8 cellular contexts compared by ENCODE assay signal in genomic region chr15:75348034-75348562, GRCh38. TPM values are rescaled to one million over a fixed set of nuclear protein-coding genes. Genes with fewer than 3 reads are reported as not detected.
A peak's percentile ranks its signal among the peaks of the same experiment; 100 is the strongest.
DNase-seq lines count a peak whose midpoint lies in the region; ATAC-seq and TF ChIP-seq lines count a peak whose summit lies in the region.

No MANE protein-coding gene starts in this region.

- in situ Hi-C loops in KBM-7 (cut with MboI; ENCODE audit: low pct_unique_long_range_greater_than_20kb, low sequenced_read_pairs): no loop called here

- H3K36me3 ChIP-seq in BJ (ENCODE audit: control insufficient read depth, insufficient read depth, low read length) (peaks cover 2% of the 10 kb centered on the region; the same call in 1 of the 2 replicates), Karpas-422 (ENCODE audit: insufficient read depth, low read length) (no peaks in the 10 kb centered on the region), muscle layer of colon (ENCODE audit: insufficient read depth, low read length) (no peaks in the 10 kb centered on the region)

- H3K27me3 ChIP-seq in BJ (ENCODE audit: control insufficient read depth, insufficient read depth, low read length) (peaks cover 12% of the 10 kb centered on the region), Karpas-422 (ENCODE audit: low read length) (no peaks in the 10 kb centered on the region), muscle layer of colon (ENCODE audit: control insufficient read depth in 1 of 2, insufficient read depth in 2 of 2, low read length in 2 of 2) (no peaks in the 10 kb centered on the region)

- no peak for ATAC-seq in GM21381 (IDR thresholded peaks at IDR 0.05; ENCODE audit: unreplicated experiment)

- TF ChIP-seq CTCF in BJ (IDR thresholded peaks at IDR 0.05; ENCODE audit: insufficient read depth, low read depth, low read length): no peak

- CTCF ChIA-PET in BJ (lab: Yijun Ruan, JAX): interaction anchor here (1.8 kb wide), 1 partner anchor 20 kb away, joined by 13 read pairs; the partner anchor contains the start of gene MAN2C1

- H3K4me1 ChIP-seq in Karpas-422 (ENCODE audit: low read length): peaks cover 37% of the 10 kb centered on the region
- H3K4me1 ChIP-seq in muscle layer of colon (ENCODE audit: insufficient read depth, low read length): peaks cover 8% of the 10 kb centered on the region

- no peaks in the 10 kb centered on the region for H3K79me2 ChIP-seq in Karpas-422 (ENCODE audit: low read length)

- H3K9ac ChIP-seq in Karpas-422 (ENCODE audit: low read length) (peak overlapping the region; percentile 71), muscle layer of colon (ENCODE audit: low read length) (peak overlapping the region; percentile 53)

- H3K27ac ChIP-seq in Karpas-422 (ENCODE audit: low read length) (no peak overlapping the region), muscle layer of colon (ENCODE audit: low read depth, low read length) (peak overlapping the region; percentile 77)

- DNase-seq in BJ (ENCODE audit: low read depth): no peak
- no peak for DNase-seq in Karpas-422
- DNase-seq in ecto neural progenitor cell (ENCODE audit: low spot score): peak; percentile 59
- no peak for DNase-seq in KBM-7
- no peak for DNase-seq in NCI-H1048 (lab: John Stamatoyannopoulos, UW)
- no peak for DNase-seq in NCI-H2196 (lab: John Stamatoyannopoulos, UW; ENCODE audit: unreplicated experiment)

- no peaks in the 10 kb centered on the region for H3K9me2 ChIP-seq in Karpas-422 (replicated peaks; ENCODE audit: insufficient read depth, low read length)

- H3K9me3 ChIP-seq in Karpas-422 (ENCODE audit: low read length) (no peaks in the 10 kb centered on the region), muscle layer of colon (ENCODE audit: low read length) (no peaks in the 10 kb centered on the region)

- H4K20me1 ChIP-seq in Karpas-422 (ENCODE audit: insufficient read depth, low read depth, low read length): 0 out of 2 replicates have a peak, but pooled peaks cover 5% of the 10 kb centered on the region

- H3K4me3 ChIP-seq in BJ (ENCODE audit: low read depth, low read length) (peak overlapping the region; percentile 82), Karpas-422 (ENCODE audit: low read length) (peak overlapping the region; percentile 72), muscle layer of colon (ENCODE audit: low read depth in 1 of 2, low read length in 2 of 2) (peak overlapping the region; percentile 43 to 94)

- H2AFZ ChIP-seq in Karpas-422 (ENCODE audit: low read length): no peak overlapping the region

- H3K4me2 ChIP-seq in Karpas-422 (ENCODE audit: low read depth, low read length, poor library complexity, severe bottlenecking): peak overlapping the region; percentile 82

- POLR2A ChIA-PET in BJ (lab: Charles Lee): interaction anchor here (0.6 kb wide), 3 partner anchors 14 to 285 kb away, joined by 3 to 15 read pairs (median 9); no protein-coding TSS in a partner anchor

RNA-seq across cellular contexts. Expression of gene NEIL1, which starts 1.3 kb away (rescaled TPM):
- 2.8 and 4.7 TPM in 2 replicates for polyA plus RNA-seq in BJ (2011; rRNA removed)
- 0.72 and 1.5 TPM in 2 replicates for polyA minus RNA-seq in BJ (2011; rRNA and poly(A)+ RNA removed)
- 16.2 and 22.0 TPM in 2 replicates for total RNA-seq in Karpas-422 (2014; rRNA removed; shearing (Covaris generic); ENCODE audit: low replicate concordance)

RNA-seq across cellular contexts. Expression of gene COMMD4, which starts 12.2 kb away (rescaled TPM):
- 80.4 and 142 TPM in 2 replicates for polyA plus RNA-seq in BJ (2011; rRNA removed)
- 21.9 and 25.7 TPM in 2 replicates for polyA minus RNA-seq in BJ (2011; rRNA and poly(A)+ RNA removed)
- 43.6 and 108 TPM in 2 replicates for total RNA-seq in Karpas-422 (2014; rRNA removed; shearing (Covaris generic); ENCODE audit: low replicate concordance)

RNA-seq across cellular contexts. Expression of gene MAN2C1, which starts 20.3 kb away (rescaled TPM):
- 42.5 and 82.5 TPM in 2 replicates for polyA plus RNA-seq in BJ (2011; rRNA removed)
- 57.2 and 63.1 TPM in 2 replicates for polyA minus RNA-seq in BJ (2011; rRNA and poly(A)+ RNA removed)
- total RNA-seq in Karpas-422 (2014; rRNA removed; shearing (Covaris generic); ENCODE audit: low replicate concordance): 78.7 and 131 TPM in 2 replicates
